8 cellular contexts compared by ENCODE assay signal in the genomic region with DNA sequence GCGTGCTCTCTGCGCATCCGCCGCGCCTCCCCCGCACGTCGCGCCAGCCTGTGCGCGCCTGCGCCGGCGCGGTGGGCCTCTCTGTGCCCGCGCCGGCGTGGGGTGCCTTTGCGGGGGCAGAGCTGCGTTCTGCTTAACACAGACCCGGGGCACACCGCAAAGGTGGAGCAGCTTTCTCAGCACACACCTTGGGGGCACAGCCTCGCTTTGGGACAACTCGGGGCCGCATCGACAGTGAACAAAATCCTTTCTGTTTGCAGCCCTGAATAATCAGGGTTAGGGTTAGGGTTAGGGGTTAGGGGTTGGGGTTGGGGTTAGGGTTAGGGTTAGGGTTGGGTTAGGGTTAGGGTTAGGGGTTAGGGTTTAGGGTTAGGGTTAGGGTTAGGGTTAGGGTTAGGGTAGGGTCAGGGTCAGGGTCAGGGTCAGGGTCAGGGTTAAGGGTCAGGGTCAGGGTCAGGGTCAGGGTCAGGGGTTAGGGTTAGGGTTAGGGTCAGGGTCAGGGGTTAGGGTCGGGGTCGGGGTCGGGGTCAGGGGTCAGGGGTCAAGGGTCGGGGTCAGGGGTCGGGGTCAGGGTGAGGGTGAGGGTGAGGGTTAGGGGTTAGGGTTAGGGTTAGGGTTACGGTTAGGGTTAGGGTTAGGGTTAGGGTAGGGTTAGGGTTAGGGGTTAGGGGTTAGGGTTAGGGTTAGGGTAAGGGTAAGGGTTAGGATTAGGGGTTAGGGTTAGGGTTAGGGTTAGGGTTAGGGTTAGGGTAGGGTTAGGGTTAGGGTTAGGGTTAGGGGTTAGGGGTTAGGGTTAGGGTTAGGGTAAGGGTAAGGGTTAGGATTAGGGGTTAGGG. TPM values are rescaled to one million over a fixed set of nuclear protein-coding genes. Genes with fewer than 3 reads are reported as not detected.
A peak's percentile ranks its signal among the peaks of the same experiment; 100 is the strongest.
DNase-seq lines count a peak whose midpoint lies in the region; ATAC-seq, FAIRE-seq and TF ChIP-seq lines count a peak whose summit lies in the region.
"Not testable (repeated sequence)": the region's sequence is repeated elsewhere in the genome, so short reads cannot be mapped to it uniquely, and the experiment has no call there.

No MANE protein-coding gene starts in this region.

- DNase-seq in DND-41 (peak; percentile 24), MG63 (peak; percentile 21), OCI-LY7 (ENCODE audit: low spot score) (peak; percentile 5), adipocyte (ENCODE audit: low read depth) (peak; percentile 4)
- peak in 2 of 3 donors; percentile 18 to 22 for DNase-seq in effector memory CD4-positive, alpha-beta T cell
- not testable (repeated sequence) for DNase-seq in Right ventricle myocardium superior; left lung; urothelium cell line (ENCODE audit: low spot score)

- not testable (repeated sequence) for H2AFZ ChIP-seq in DND-41 (ENCODE audit: low read depth, low read length); OCI-LY7 (ENCODE audit: low read length)

- H3K9me2 ChIP-seq in OCI-LY7 (ENCODE audit: insufficient read depth, low read length): not testable (repeated sequence)

- H3K4me2 ChIP-seq in DND-41 (ENCODE audit: insufficient read depth, low read length); OCI-LY7 (ENCODE audit: low read length): not testable (repeated sequence)

- CTCF ChIA-PET in OCI-LY7 (lab: Charles Lee; ENCODE audit: unreplicated experiment): not testable (repeated sequence)

- H3K4me3 ChIP-seq in DND-41 (ENCODE audit: low read depth in 1 of 2, low read length in 2 of 2); MG63; OCI-LY7 (ENCODE audit: low read depth, low read length, poor library complexity, severe bottlenecking); adipocyte (ENCODE audit: low read length); effector memory CD4-positive, alpha-beta T cell (ENCODE audit: insufficient read depth, low read depth, low read length, poor library complexity, severe bottlenecking); left lung: not testable (repeated sequence)

- FAIRE-seq in urothelium cell line (lab: Jason Lieb, UNC): peak; percentile 89

- intact Hi-C loops in OCI-LY7 (cut with micrococcal nuclease; ENCODE audit: unreplicated experiment); Right ventricle myocardium superior (cut with DNase I); left lung (cut with DNase I): not testable (repeated sequence)

- not testable (repeated sequence) for H3K9ac ChIP-seq in DND-41 (ENCODE audit: low read depth, low read length); adipocyte (ENCODE audit: low read length)

- not testable (repeated sequence) for H3K27ac ChIP-seq in DND-41 (ENCODE audit: low read length); OCI-LY7 (ENCODE audit: low read depth, low read length, poor library complexity, severe bottlenecking); effector memory CD4-positive, alpha-beta T cell (ENCODE audit: insufficient read depth, low read length, poor library complexity, severe bottlenecking); left lung

- not testable (repeated sequence) for H3K9me3 ChIP-seq in DND-41 (ENCODE audit: insufficient read depth, low read length, severe bottlenecking); MG63; adipocyte (ENCODE audit: control insufficient read depth, low read length); effector memory CD4-positive, alpha-beta T cell (ENCODE audit: control insufficient read depth, low read length); left lung
- peaks cover 29% of the 10 kb centered on the region for H3K9me3 ChIP-seq in OCI-LY7 (ENCODE audit: low read length)

- POLR2A ChIA-PET in OCI-LY7 (lab: Charles Lee): not testable (repeated sequence)

- H3K27me3 ChIP-seq in DND-41 (ENCODE audit: insufficient read depth, low read length, poor library complexity); MG63; adipocyte (replicated peaks; ENCODE audit: control insufficient read depth, insufficient read depth, low read length); effector memory CD4-positive, alpha-beta T cell (replicated peaks; ENCODE audit: control insufficient read depth, insufficient read depth, low read length, poor library complexity, severe bottlenecking); left lung: not testable (repeated sequence)

- peak; percentile 37; the same call in 1 of the 3 replicates for ATAC-seq in DND-41 (ENCODE audit: insufficient read depth, low read depth)
- peak; percentile 40 for ATAC-seq in Right ventricle myocardium superior (ENCODE audit: poor library complexity)
- peak; percentile 29 for ATAC-seq in left lung

- not testable (repeated sequence) for H3K36me3 ChIP-seq in DND-41 (ENCODE audit: insufficient read depth, low read length); MG63; OCI-LY7 (ENCODE audit: insufficient read depth, low read length); adipocyte (ENCODE audit: control insufficient read depth, insufficient read depth, low read length, severe bottlenecking); effector memory CD4-positive, alpha-beta T cell (ENCODE audit: control insufficient read depth, insufficient read depth, low read length); left lung

- not testable (repeated sequence) for BruUV-seq in OCI-LY7 (replicated peaks; lab: Mats Ljungman, UMichigan)

- not testable (repeated sequence) for H3K4me1 ChIP-seq in DND-41 (ENCODE audit: insufficient read depth, low read length); OCI-LY7 (ENCODE audit: insufficient read depth, low read length, poor library complexity, severe bottlenecking); adipocyte (ENCODE audit: control insufficient read depth, insufficient read depth, low read length); effector memory CD4-positive, alpha-beta T cell (ENCODE audit: control insufficient read depth, insufficient read depth, low read length, poor library complexity, severe bottlenecking); left lung

- not testable (repeated sequence) for TF ChIP-seq CTCF in DND-41 (IDR thresholded peaks at IDR 0.05; ENCODE audit: borderline replicate concordance, extremely low read depth, low read length, poor library complexity, severe bottlenecking); OCI-LY7 (conservative IDR thresholded peaks at IDR 0.05; ENCODE audit: low read length); left lung (IDR thresholded peaks at IDR 0.05)

- H4K20me1 ChIP-seq in DND-41 (ENCODE audit: insufficient read depth, low read length); OCI-LY7 (ENCODE audit: insufficient read depth, low read length): not testable (repeated sequence)

- not testable (repeated sequence) for H3K79me2 ChIP-seq in DND-41 (ENCODE audit: insufficient read depth, low read length); OCI-LY7 (ENCODE audit: insufficient read depth, low read depth, low read length)

RNA-seq across cellular contexts. Expression of a gene that starts 31.1 kb away (rescaled TPM):
- total RNA-seq in MG63 (2014; rRNA removed; shearing (Covaris generic); ENCODE audit: low replicate concordance): 42.4 and 79.3 TPM in 2 replicates
- 47.0 and 62.1 TPM in 2 replicates for total RNA-seq in OCI-LY7 (2014; rRNA removed; shearing (Covaris generic))
- total RNA-seq in OCI-LY7 (2022) (51.7 and 64.2 TPM in 2 replicates), Right ventricle myocardium superior (81.9 TPM), left lung (10 to 100 TPM; 31.6 to 32.6 TPM)
